In the genomic region with DNA sequence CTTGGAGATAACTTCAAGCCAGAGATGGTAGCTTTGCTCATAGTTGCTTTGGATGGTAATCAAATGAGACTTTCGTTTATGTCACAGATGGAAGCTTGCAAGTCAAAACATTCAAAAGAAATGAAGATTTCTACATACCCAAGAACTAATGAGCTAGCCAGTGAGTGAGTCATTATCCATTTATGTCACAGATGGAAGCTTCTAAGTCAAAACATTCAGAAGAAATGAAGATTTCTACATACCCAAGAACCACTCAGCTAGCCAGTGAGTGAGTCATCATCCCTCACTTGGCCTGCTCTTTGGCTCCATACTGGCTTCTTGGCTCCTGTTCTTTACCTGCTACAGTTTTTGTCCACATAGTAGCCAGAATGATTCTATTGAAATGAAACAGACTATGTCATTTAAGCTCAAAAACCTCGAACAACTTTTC, we compare ENCODE assay signal across 10 cellular contexts.
DNase-seq lines count a peak whose midpoint lies in the region; ATAC-seq and TF ChIP-seq lines count a peak whose summit lies in the region.
"Had no signal": no experiment of that assay in that cellular context is flagged by ENCODE, and none has a peak within 500 bp of the region (broad histone marks: within the 10 kb centered on the region; RNA-seq: fewer than 3 reads in every experiment).

No MANE protein-coding gene starts in this region.

- H3K4me1 ChIP-seq in hepatocyte (ENCODE audit: insufficient read depth) (no peaks in the 10 kb centered on the region), uterus (peaks cover 0 to 2% of the 10 kb centered on the region in 2 donors)

- H3K27ac ChIP-seq in hepatocyte (no peak overlapping the region), uterus (no peak overlapping the region)

- H3K27me3 ChIP-seq in hepatocyte = no peaks in the 10 kb centered on the region
- no peaks in the 10 kb centered on the region for H3K27me3 ChIP-seq in uterus

- WGBS in hepatocyte (ENCODE audit: low lambda C conversion rate, missing lambda C conversion rate) = 81% methylated on average over 2 of the region's 2 CpGs

- H3K27ac Mint-ChIP-seq in natural killer cell treated with Interleukin-12 subunit alpha and Interleukin-12 subunit beta and Interleukin-15 and Interleukin-18, amount 100 ng/mL, for 72 hours = peak overlapping the region in 1 of 2 donors; percentile 53
- H3K27ac Mint-ChIP-seq in natural killer cell = no peak overlapping the region
- H3K27ac Mint-ChIP-seq in activated T-helper 1 cell treated with anti-CD3 and anti-CD28 coated beads, Interleukin-12 subunit alpha, Interleukin-12 subunit beta, Interleukin-2, Interleukin-4 antibody, amounts not matched to agents 30 ng/mL and 10 ng/mL and 1 ng/mL, durations not matched to agents 14 hours and 24 hours and 36 hours = peak overlapping the region; percentile 93
- H3K27ac Mint-ChIP-seq: IgD-negative memory B cell had no signal

- H3K9me3 ChIP-seq in hepatocyte (ENCODE audit: low read depth) (no peaks in the 10 kb centered on the region), uterus (no peaks in the 10 kb centered on the region)

- DNase-seq in natural killer cell treated with Interleukin-12 subunit alpha and Interleukin-12 subunit beta and Interleukin-15 and Interleukin-18, amount 100 ng/mL, for 72 hours (ENCODE audit: low spot score) = no peak
- no peak for DNase-seq in natural killer cell
- no peak for DNase-seq in activated T-helper 1 cell treated with anti-CD3 and anti-CD28 coated beads, Interleukin-12 subunit alpha, Interleukin-12 subunit beta, Interleukin-2, Interleukin-4 antibody, amounts not matched to agents 30 ng/mL and 10 ng/mL and 1 ng/mL, durations not matched to agents 14 hours and 24 hours and 36 hours (ENCODE audit: low spot score)
- peak; percentile 50 for DNase-seq in hepatocyte (ENCODE audit: low spot score)
- peak; percentile 22 to 40 for DNase-seq in uterus
- no peak for DNase-seq in D341Med (ENCODE audit: low spot score)
- no peak for DNase-seq in NCI-H524 treated with DMSO at 0.1 percent for 48 hours (lab: John Stamatoyannopoulos, UW)
- DNase-seq: naive B cell had no signal

- no peaks in the 10 kb centered on the region for H4K20me1 ChIP-seq in hepatocyte (ENCODE audit: insufficient read depth, poor library complexity, severe bottlenecking)

- no peaks in the 10 kb centered on the region for H3K79me2 ChIP-seq in hepatocyte

- no peaks in the 10 kb centered on the region for H3K36me3 ChIP-seq in hepatocyte (replicated peaks; ENCODE audit: insufficient read depth, low read depth)
- no peaks in the 10 kb centered on the region for H3K36me3 ChIP-seq in uterus

- H3K36me3 Mint-ChIP-seq in natural killer cell treated with Interleukin-12 subunit alpha and Interleukin-12 subunit beta and Interleukin-15 and Interleukin-18, amount 100 ng/mL, for 72 hours = peaks cover 11% of the 10 kb centered on the region
- no peaks in the 10 kb centered on the region for H3K36me3 Mint-ChIP-seq in natural killer cell
- peaks cover 18% of the 10 kb centered on the region for H3K36me3 Mint-ChIP-seq in activated T-helper 1 cell treated with anti-CD3 and anti-CD28 coated beads, Interleukin-12 subunit alpha, Interleukin-12 subunit beta, Interleukin-2, Interleukin-4 antibody, amounts not matched to agents 30 ng/mL and 10 ng/mL and 1 ng/mL, durations not matched to agents 14 hours and 24 hours and 36 hours (ENCODE audit: low read depth)
- H3K36me3 Mint-ChIP-seq: IgD-negative memory B cell had no signal

- no peak overlapping the region for H3K4me3 Mint-ChIP-seq in natural killer cell treated with Interleukin-12 subunit alpha and Interleukin-12 subunit beta and Interleukin-15 and Interleukin-18, amount 100 ng/mL, for 72 hours
- H3K4me3 Mint-ChIP-seq in natural killer cell = no peak overlapping the region
- no peak overlapping the region for H3K4me3 Mint-ChIP-seq in activated T-helper 1 cell treated with anti-CD3 and anti-CD28 coated beads, Interleukin-12 subunit alpha, Interleukin-12 subunit beta, Interleukin-2, Interleukin-4 antibody, amounts not matched to agents 30 ng/mL and 10 ng/mL and 1 ng/mL, durations not matched to agents 14 hours and 24 hours and 36 hours
- H3K4me3 Mint-ChIP-seq: IgD-negative memory B cell, naive B cell had no signal

- peaks cover 8 to 35% of the 10 kb centered on the region in 2 donors for H3K4me1 Mint-ChIP-seq in natural killer cell treated with Interleukin-12 subunit alpha and Interleukin-12 subunit beta and Interleukin-15 and Interleukin-18, amount 100 ng/mL, for 72 hours (ENCODE audit: low read depth in 2 of 2)
- peaks cover 0 to 5% of the 10 kb centered on the region in 2 donors for H3K4me1 Mint-ChIP-seq in natural killer cell
- H3K4me1 Mint-ChIP-seq in activated T-helper 1 cell treated with anti-CD3 and anti-CD28 coated beads, Interleukin-12 subunit alpha, Interleukin-12 subunit beta, Interleukin-2, Interleukin-4 antibody, amounts not matched to agents 30 ng/mL and 10 ng/mL and 1 ng/mL, durations not matched to agents 14 hours and 24 hours and 36 hours (ENCODE audit: low read depth) = peaks cover 57% of the 10 kb centered on the region

- TF ChIP-seq CTCF in natural killer cell (IDR thresholded peaks at IDR 0.05) = no peak
- TF ChIP-seq CTCF in hepatocyte (IDR thresholded peaks at IDR 0.05; ENCODE audit: poor library complexity) = no peak
- no peak for TF ChIP-seq CTCF in uterus (IDR thresholded peaks at IDR 0.05)

- no peak overlapping the region for H3K4me2 ChIP-seq in hepatocyte

- intact Hi-C loops in natural killer cell (cut with micrococcal nuclease) = no loop called here
- intact Hi-C loops in activated T-helper 1 cell treated with anti-CD3 and anti-CD28 coated beads, Interleukin-12 subunit alpha, Interleukin-12 subunit beta, Interleukin-2, Interleukin-4 antibody, amounts not matched to agents 30 ng/mL and 10 ng/mL and 1 ng/mL, durations not matched to agents 14 hours and 24 hours and 36 hours (cut with micrococcal nuclease) = loop anchor here (1.0 to 10.0 kb wide), 15 partner anchors 46 to 1866 kb away; partner anchors contain the start of gene HHLA2
- intact Hi-C loops in uterus (cut with DNase I; ENCODE audit: low total_unique reads) = no loop called here

- peak; percentile 83 to 89 for ATAC-seq in natural killer cell treated with Interleukin-12 subunit alpha and Interleukin-12 subunit beta and Interleukin-15 and Interleukin-18, amount 100 ng/mL, for 72 hours
- ATAC-seq in natural killer cell = no peak
- ATAC-seq in GM18498 (IDR thresholded peaks at IDR 0.05; ENCODE audit: unreplicated experiment) = no peak

- peaks cover 0 to 3% of the 10 kb centered on the region in 2 donors for H3K27me3 Mint-ChIP-seq in natural killer cell treated with Interleukin-12 subunit alpha and Interleukin-12 subunit beta and Interleukin-15 and Interleukin-18, amount 100 ng/mL, for 72 hours
- no peaks in the 10 kb centered on the region for H3K27me3 Mint-ChIP-seq in natural killer cell (ENCODE audit: low read depth in 2 of 2)
- H3K27me3 Mint-ChIP-seq in activated T-helper 1 cell treated with anti-CD3 and anti-CD28 coated beads, Interleukin-12 subunit alpha, Interleukin-12 subunit beta, Interleukin-2, Interleukin-4 antibody, amounts not matched to agents 30 ng/mL and 10 ng/mL and 1 ng/mL, durations not matched to agents 14 hours and 24 hours and 36 hours (ENCODE audit: insufficient read depth) = no peaks in the 10 kb centered on the region
- H3K27me3 Mint-ChIP-seq: IgD-negative memory B cell, naive B cell had no signal

- H3K4me3 ChIP-seq in hepatocyte (no peak overlapping the region), uterus (no peak overlapping the region)

- TF ChIP-seq POLR2A in uterus (IDR thresholded peaks at IDR 0.05) = no peak

- H2AFZ ChIP-seq in hepatocyte = no peak overlapping the region

- H3K9me3 Mint-ChIP-seq in natural killer cell treated with Interleukin-12 subunit alpha and Interleukin-12 subunit beta and Interleukin-15 and Interleukin-18, amount 100 ng/mL, for 72 hours = peaks cover 5% of the 10 kb centered on the region
- no peaks in the 10 kb centered on the region for H3K9me3 Mint-ChIP-seq in natural killer cell
- H3K9me3 Mint-ChIP-seq in activated T-helper 1 cell treated with anti-CD3 and anti-CD28 coated beads, Interleukin-12 subunit alpha, Interleukin-12 subunit beta, Interleukin-2, Interleukin-4 antibody, amounts not matched to agents 30 ng/mL and 10 ng/mL and 1 ng/mL, durations not matched to agents 14 hours and 24 hours and 36 hours = peaks cover 20% of the 10 kb centered on the region
- H3K9me3 Mint-ChIP-seq: IgD-negative memory B cell had no signal

- no peaks in the 10 kb centered on the region for H3K9me2 ChIP-seq in hepatocyte (replicated peaks; ENCODE audit: insufficient read depth)

Comparison
In these comparisons a context has a peak if more than half of its experiments do, and no peak if none do; other contexts are left out.
1. ATAC-seq: peak in natural killer cell treated with Interleukin-12 subunit alpha and Interleukin-12 subunit beta and Interleukin-15 and Interleukin-18, amount 100 ng/mL, for 72 hours (2 of 2); none in natural killer cell (0 of 3) and GM18498 (single experiment).
2. DNase-seq: peak in hepatocyte (single experiment) and uterus (2 of 2); none in natural killer cell treated with Interleukin-12 subunit alpha and Interleukin-12 subunit beta and Interleukin-15 and Interleukin-18, amount 100 ng/mL, for 72 hours (single experiment), natural killer cell (single experiment), activated T-helper 1 cell treated with anti-CD3 and anti-CD28 coated beads, Interleukin-12 subunit alpha, Interleukin-12 subunit beta, Interleukin-2, Interleukin-4 antibody, amounts not matched to agents 30 ng/mL and 10 ng/mL and 1 ng/mL, durations not matched to agents 14 hours and 24 hours and 36 hours (single experiment), D341Med (single experiment) and NCI-H524 treated with DMSO at 0.1 percent for 48 hours (single experiment).